19 cellular contexts compared by ENCODE assay signal in the genomic region with DNA sequence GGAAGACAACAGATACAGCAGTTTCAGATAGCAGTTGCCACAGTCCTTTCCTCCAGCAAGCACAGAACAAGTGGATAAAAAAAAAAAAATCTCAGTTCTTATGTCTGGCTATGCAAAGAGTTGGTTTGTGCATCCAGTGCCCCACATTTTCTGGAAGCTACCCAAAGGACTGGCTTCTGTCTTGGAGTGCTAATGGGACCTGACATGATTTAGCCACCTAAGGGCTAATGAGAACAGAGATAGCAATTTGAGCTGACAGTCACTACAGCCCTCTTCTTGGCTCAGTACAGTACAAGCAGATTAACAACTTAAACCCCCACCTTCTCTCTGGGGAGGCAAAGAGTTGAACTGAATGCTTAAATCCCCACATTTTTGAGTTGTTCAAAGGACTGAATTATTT.
"Had no signal": no experiment of that assay in that cellular context is flagged by ENCODE, and none has a peak within 500 bp of the region (broad histone marks: within the 10 kb centered on the region; RNA-seq: fewer than 3 reads in every experiment).

No MANE protein-coding gene starts in this region.

- H3K4me3 ChIP-seq: esophagus muscularis mucosa, right lobe of liver, testis, tibial nerve, upper lobe of right lung, vagina had no signal

- ATAC-seq: left colon; naive thymus-derived CD4-positive, alpha-beta T cell; right lobe of liver; stimulated activated effector memory CD8-positive, alpha-beta T cell treated with anti-CD3 and anti-CD28 coated beads, Interleukin-12 subunit alpha, Interleukin-12 subunit beta, amount 100 ng/mL, for 72 hours; stimulated activated naive CD8-positive, alpha-beta T cell treated with anti-CD3 and anti-CD28 coated beads, Interleukin-15, amount 100 ng/mL, for 72 hours; upper lobe of right lung had no signal

- H3K27ac ChIP-seq: esophagus muscularis mucosa, neutrophil, right lobe of liver, testis, tibial nerve, upper lobe of right lung, vagina had no signal

- H3K9me3 ChIP-seq: neutrophil, right lobe of liver, testis, upper lobe of right lung, vagina had no signal

- H3K27me3 ChIP-seq: esophagus muscularis mucosa, neutrophil, right lobe of liver, testis, tibial nerve, upper lobe of right lung, vagina had no signal

- DNase-seq: effector memory CD4-positive, alpha-beta T cell; foreskin fibroblast; head of caudate nucleus; hippocampal formation; left colon; naive thymus-derived CD4-positive, alpha-beta T cell; nephron progenitor cell; posterior cingulate gyrus; right lobe of liver; stimulated activated CD4-positive, alpha-beta T cell treated with anti-CD3 and anti-CD28 coated beads, Interleukin-4, amount 100 ng/mL, for 1 hour; stimulated activated CD8-positive, alpha-beta memory T cell treated with anti-CD3 and anti-CD28 coated beads, Interleukin-4, amount 100 ng/mL, for 48 hours; stimulated activated naive CD8-positive, alpha-beta T cell treated with anti-CD3 and anti-CD28 coated beads, Interleukin-15, amount 100 ng/mL, for 72 hours; testis; upper lobe of right lung had no signal

- H3K4me1 ChIP-seq: esophagus muscularis mucosa, right lobe of liver, testis, tibial nerve, upper lobe of right lung, vagina had no signal

- H3K36me3 ChIP-seq: esophagus muscularis mucosa, neutrophil, right lobe of liver, tibial nerve, upper lobe of right lung, vagina had no signal
